In the genomic region with DNA sequence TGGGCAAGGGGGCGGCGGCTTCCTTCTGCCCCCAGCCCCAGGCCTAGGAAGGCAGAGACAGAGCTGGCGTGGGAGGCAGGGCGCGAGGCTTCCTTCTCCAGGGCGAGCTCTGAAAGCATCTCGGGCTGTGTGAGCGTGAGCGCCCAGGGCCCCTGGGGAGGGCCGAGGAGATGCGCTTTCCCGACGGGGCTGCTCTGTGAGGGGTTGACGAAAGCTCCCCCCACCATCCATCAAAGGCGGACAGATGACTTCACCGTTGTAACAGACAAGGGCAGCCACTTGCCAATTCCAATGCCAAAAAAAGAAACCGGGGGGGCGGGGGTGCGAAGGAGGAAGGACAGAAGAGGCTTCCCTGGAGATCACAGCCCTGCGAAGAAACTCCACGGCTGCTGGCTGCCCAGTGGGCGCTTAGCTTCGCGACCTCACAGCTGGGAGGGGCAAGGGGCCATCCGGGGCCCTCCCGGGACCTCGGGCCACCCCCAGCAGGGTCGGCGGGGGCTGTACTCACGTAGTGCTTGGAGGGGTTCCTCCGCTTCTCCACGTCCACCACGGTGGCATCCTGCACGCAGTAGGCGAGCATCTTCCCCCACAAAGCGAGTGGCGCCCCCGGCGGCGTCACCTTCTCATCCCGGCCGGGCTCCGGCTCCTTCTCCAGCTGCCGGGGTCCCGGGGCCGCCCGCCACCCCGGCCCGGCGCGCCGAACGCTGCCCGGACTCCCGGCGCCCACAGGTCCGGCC, we compare ENCODE assay signal across 8 cellular contexts. TPM values are rescaled to one million over a fixed set of nuclear protein-coding genes. Genes with fewer than 3 reads are reported as not detected.
DNase-seq lines count a peak whose midpoint lies in the region; ATAC-seq and TF ChIP-seq lines count a peak whose summit lies in the region.

No MANE protein-coding gene starts in this region.

- H3K9ac ChIP-seq in mucosa of stomach (ENCODE audit: low read length): peak overlapping the region; percentile 80

- H3K9me3 ChIP-seq in HEK293 (ENCODE audit: control insufficient read depth, insufficient read depth, low read depth, low read length) (no peaks in the 10 kb centered on the region), WERI-Rb-1 (ENCODE audit: severe bottlenecking) (no peaks in the 10 kb centered on the region), mucosa of stomach (ENCODE audit: control insufficient read depth, low read length) (no peaks in the 10 kb centered on the region), upper lobe of left lung (no peaks in the 10 kb centered on the region)

- ATAC-seq in upper lobe of left lung (ENCODE audit: low FRiP score in 2 of 2): peak; percentile 25 to 28
- no peak for ATAC-seq in HG03469 (IDR thresholded peaks at IDR 0.05; ENCODE audit: unreplicated experiment)

- TF ChIP-seq POLR2A in upper lobe of left lung (IDR thresholded peaks at IDR 0.05): no peak

- peak overlapping the region; percentile 56; the same call in 1 of the 2 replicates for H3K27ac ChIP-seq in HEK293 (ENCODE audit: extremely low read depth, low read depth, low read length)
- H3K27ac ChIP-seq in WERI-Rb-1: peak overlapping the region; percentile 46
- peak overlapping the region; percentile 41 to 83 (median 71) for H3K27ac ChIP-seq in upper lobe of left lung

- peak overlapping the region; percentile 81 for H3K27ac Mint-ChIP-seq in endothelial cell (ENCODE audit: unreplicated experiment)

- H3K36me3 ChIP-seq in HEK293 (ENCODE audit: control insufficient read depth in 2 of 2, insufficient read depth in 1 of 2, low read length in 2 of 2) (peaks cover 0 to 2% of the 10 kb centered on the region in 2 experiments; a peak in 1 of 3 replicates), WERI-Rb-1 (no peaks in the 10 kb centered on the region), mucosa of stomach (ENCODE audit: control insufficient read depth, insufficient read depth, low read length) (no peaks in the 10 kb centered on the region), upper lobe of left lung (no peaks in the 10 kb centered on the region)

- H3K4me3 ChIP-seq in HEK293 (ENCODE audit: low read depth, low read length) (peak overlapping the region; percentile 58), WERI-Rb-1 (ENCODE audit: low read depth, low read length) (peak overlapping the region; percentile 58), mucosa of stomach (ENCODE audit: low read length) (peak overlapping the region; percentile 15), upper lobe of left lung (peak overlapping the region; percentile 68 to 75 (median 72))

- H3K27me3 ChIP-seq in WERI-Rb-1 (ENCODE audit: insufficient read depth, low read depth, severe bottlenecking) (no peaks in the 10 kb centered on the region), mucosa of stomach (ENCODE audit: control insufficient read depth, insufficient read depth, low read length) (no peaks in the 10 kb centered on the region), upper lobe of left lung (peaks cover 0 to 9% (median 0%) of the 10 kb centered on the region in 4 donors)

- TF ChIP-seq EP300 in upper lobe of left lung (IDR thresholded peaks at IDR 0.05): no peak

- peaks cover 58% of the 10 kb centered on the region for H3K4me1 Mint-ChIP-seq in endothelial cell (ENCODE audit: unreplicated experiment)

- no peaks in the 10 kb centered on the region for H3K9me3 Mint-ChIP-seq in endothelial cell (ENCODE audit: unreplicated experiment)

- CTCF ChIA-PET in HEK293 (lab: Yijun Ruan, JAX): interaction anchor here (0.7 to 8.2 kb wide), 10 partner anchors 32 to 257 kb away, joined by 3 to 90 read pairs (median 4); no protein-coding TSS in a partner anchor

- H3K4me3 Mint-ChIP-seq in endothelial cell (ENCODE audit: unreplicated experiment): peak overlapping the region; percentile 98

- no peak; the same call in none of the 2 replicates for TF ChIP-seq CTCF in HEK293 (tag by site-specific recombination; IDR thresholded peaks at IDR 0.05)
- TF ChIP-seq CTCF in WERI-Rb-1 (IDR thresholded peaks at IDR 0.05; ENCODE audit: low read depth, low read length): peak; percentile 52
- no peak for TF ChIP-seq CTCF in endothelial cell (IDR thresholded peaks at IDR 0.05; ENCODE audit: unreplicated experiment)
- no peak for TF ChIP-seq CTCF in upper lobe of left lung (IDR thresholded peaks at IDR 0.05)

- peaks cover 4% of the 10 kb centered on the region; the same call in 1 of the 2 replicates for H3K4me1 ChIP-seq in HEK293 (ENCODE audit: control insufficient read depth, insufficient read depth, low read length)
- peaks cover 67% of the 10 kb centered on the region for H3K4me1 ChIP-seq in mucosa of stomach (ENCODE audit: control insufficient read depth, insufficient read depth, low read length)
- peaks cover 57 to 76% (median 59%) of the 10 kb centered on the region in 4 donors for H3K4me1 ChIP-seq in upper lobe of left lung

- WGBS in upper lobe of left lung, 2 donors: 1% methylated on average over 11 to 30 of the region's 57 CpGs

- POLR2A ChIA-PET in HEK293 (lab: Yijun Ruan, JAX): interaction anchor here (0.9 to 1.5 kb wide), 3 partner anchors 21 to 169 kb away, joined by 3 to 9 read pairs (median 3); no protein-coding TSS in a partner anchor

- peaks cover 19% of the 10 kb centered on the region for H3K27me3 Mint-ChIP-seq in endothelial cell (ENCODE audit: unreplicated experiment)

- peak; percentile 48 for DNase-seq in WERI-Rb-1
- peak; percentile 47 for DNase-seq in endothelial cell (ENCODE audit: low spot score)
- DNase-seq in upper lobe of left lung: peak in 1 of 2 donors; percentile 88
- DNase-seq in NCI-H2196 treated with DMSO at 0.1 percent for 48 hours (lab: John Stamatoyannopoulos, UW; ENCODE audit: unreplicated experiment): no peak
- DNase-seq in activated gamma-delta T cell (lab: John Stamatoyannopoulos, UW): no peak

- peaks cover 14% of the 10 kb centered on the region for H3K36me3 Mint-ChIP-seq in endothelial cell (ENCODE audit: low read depth, unreplicated experiment)

TF ChIP-seq in HEK293, 187 proteins besides CTCF, POLR2A, EP300 and RAD21 (continues in another document):
- TF ChIP-seq ZBTB7A (tag by site-specific recombination; IDR thresholded peaks at IDR 0.05; ENCODE audit: low read depth): peak; percentile 52; the same call in 1 of the 2 replicates
- 0 out of 2 replicates have a peak, but pooled peaks have one; percentile 6 for TF ChIP-seq ZNF76 (tag by site-specific recombination; IDR thresholded peaks at IDR 0.05; ENCODE audit: borderline replicate concordance, low read depth)
- TF ChIP-seq ZNF837 (tag by site-specific recombination; IDR thresholded peaks at IDR 0.05): no peak
- peak; percentile 64; the same call in 1 of the 2 replicates for TF ChIP-seq ZNF629 (tag by site-specific recombination; IDR thresholded peaks at IDR 0.05)
- no peak; the same call in 1 of the 2 replicates for TF ChIP-seq PRDM1 (tag by site-specific recombination; IDR thresholded peaks at IDR 0.05)
- no peak for TF ChIP-seq ZNF560 (tag by site-specific recombination; IDR thresholded peaks at IDR 0.05; ENCODE audit: borderline replicate concordance)
- TF ChIP-seq ZNF132 (tag by site-specific recombination; IDR thresholded peaks at IDR 0.05; ENCODE audit: borderline replicate concordance): no peak
- TF ChIP-seq ZNF626 (tag by site-specific recombination; IDR thresholded peaks at IDR 0.05): no peak
- no peak for TF ChIP-seq ZNF785 (tag by site-specific recombination; IDR thresholded peaks at IDR 0.05)
- TF ChIP-seq ZFHX2 (tag by site-specific recombination; conservative IDR thresholded peaks at IDR 0.05): peak; percentile 87
- no peak for TF ChIP-seq OVOL3 (tag by site-specific recombination; IDR thresholded peaks at IDR 0.05)
- TF ChIP-seq ZNF398 (tag by site-specific recombination; IDR thresholded peaks at IDR 0.05): peak; percentile 96
- no peak for TF ChIP-seq ZNF121 (tag by site-specific recombination; IDR thresholded peaks at IDR 0.05)
- TF ChIP-seq, protein P1, sequence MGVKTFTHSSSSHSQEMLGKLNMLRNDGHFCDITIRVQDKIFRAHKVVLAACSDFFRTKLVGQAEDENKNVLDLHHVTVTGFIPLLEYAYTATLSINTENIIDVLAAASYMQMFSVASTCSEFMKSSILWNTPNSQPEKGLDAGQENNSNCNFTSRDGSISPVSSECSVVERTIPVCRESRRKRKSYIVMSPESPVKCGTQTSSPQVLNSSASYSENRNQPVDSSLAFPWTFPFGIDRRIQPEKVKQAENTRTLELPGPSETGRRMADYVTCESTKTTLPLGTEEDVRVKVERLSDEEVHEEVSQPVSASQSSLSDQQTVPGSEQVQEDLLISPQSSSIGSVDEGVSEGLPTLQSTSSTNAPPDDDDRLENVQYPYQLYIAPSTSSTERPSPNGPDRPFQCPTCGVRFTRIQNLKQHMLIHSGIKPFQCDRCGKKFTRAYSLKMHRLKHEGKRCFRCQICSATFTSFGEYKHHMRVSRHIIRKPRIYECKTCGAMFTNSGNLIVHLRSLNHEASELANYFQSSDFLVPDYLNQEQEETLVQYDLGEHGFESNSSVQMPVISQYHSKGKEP (tag by site-specific recombination; IDR thresholded peaks at IDR 0.05): no peak
- TF ChIP-seq BCL11A (tag by site-specific recombination; IDR thresholded peaks at IDR 0.05; ENCODE audit: low read depth): no peak
- no peak for TF ChIP-seq SCRT1 (tag by site-specific recombination; IDR thresholded peaks at IDR 0.05; ENCODE audit: borderline replicate concordance)
- TF ChIP-seq ZBTB20 (tag by site-specific recombination; IDR thresholded peaks at IDR 0.05): peak; percentile 87
- peak; percentile 95 for TF ChIP-seq ZNF335 (tag by site-specific recombination; conservative IDR thresholded peaks at IDR 0.05)
- TF ChIP-seq MYNN (tag by site-specific recombination; IDR thresholded peaks at IDR 0.05; ENCODE audit: borderline replicate concordance): no peak
- TF ChIP-seq ZNF248 (tag by site-specific recombination; IDR thresholded peaks at IDR 0.05): no peak
- peak; percentile 47; the same call in 1 of the 2 replicates for TF ChIP-seq ZFP69B (tag by site-specific recombination; IDR thresholded peaks at IDR 0.05)

RNA-seq across cellular contexts. Expression of gene SH3PXD2A, which starts 0.5 kb away (rescaled TPM):
- 59.9 TPM for total RNA-seq in endothelial cell (ENCODE audit: unreplicated experiment)
- 10 to 100 TPM; 19.6 to 42.2 (median 30.8) TPM for total RNA-seq in upper lobe of left lung

Comparison
In these comparisons a context has a peak if more than half of its experiments do, and no peak if none do; other contexts are left out.
1. H3K4me3 ChIP-seq: peak in every context shown above with its lines; median percentile 72 in upper lobe of left lung; 58 in HEK293; 58 in WERI-Rb-1; 15 in mucosa of stomach.
2. DNase-seq: peak in WERI-Rb-1 (single experiment) and endothelial cell (single experiment); none in NCI-H2196 treated with DMSO at 0.1 percent for 48 hours (single experiment) and activated gamma-delta T cell (single experiment).
3. Peak in every context shown above with its lines, with median percentiles within 50 percentile points of each other: H3K27ac ChIP-seq.